Comparison of ENCODE assay signal across 16 cellular contexts in the genomic region with DNA sequence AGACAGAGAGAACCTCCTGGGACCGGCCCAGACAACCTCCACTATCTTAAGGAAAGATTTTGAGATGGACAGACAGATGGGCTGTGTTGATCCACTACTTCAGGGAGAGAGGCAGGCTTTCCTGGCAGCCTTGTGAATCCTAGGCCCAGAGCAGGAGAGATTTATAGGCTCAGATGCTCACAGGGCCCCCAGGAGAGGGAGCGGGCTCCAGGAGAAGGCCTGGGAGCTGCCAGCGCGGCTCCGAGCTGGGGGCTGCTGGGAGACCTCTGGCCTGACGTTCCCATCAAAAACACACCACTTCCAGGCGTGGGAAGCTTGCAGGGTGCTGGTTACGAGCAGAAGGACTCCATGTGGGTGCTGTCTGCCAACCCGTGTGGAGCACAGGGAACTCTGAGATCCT. TPM values are rescaled to one million over a fixed set of nuclear protein-coding genes. Genes with fewer than 3 reads are reported as not detected.
"Had no signal": no experiment of that assay in that cellular context is flagged by ENCODE, and none has a peak within 500 bp of the region (broad histone marks: within the 10 kb centered on the region; RNA-seq: fewer than 3 reads in every experiment).

No MANE protein-coding gene starts in this region.

- H3K36me3 ChIP-seq: breast epithelium, right lobe of liver, tibial nerve had no signal

- H3K4me3 Mint-ChIP-seq: activated naive CD8-positive, alpha-beta T cell treated with anti-CD3 and anti-CD28 coated beads, Interleukin-2, amount 10 ng/mL, durations not matched to agents 7 days and 5 days; naive B cell; T-helper 17 cell had no signal

- H3K9me3 Mint-ChIP-seq: activated naive CD8-positive, alpha-beta T cell treated with anti-CD3 and anti-CD28 coated beads, Interleukin-2, amount 10 ng/mL, durations not matched to agents 7 days and 5 days had no signal

- H3K27ac ChIP-seq: breast epithelium, epithelial cell of prostate, right lobe of liver, tibial nerve had no signal

- DNase-seq: activated CD4-positive, alpha-beta T cell treated with anti-CD3 and anti-CD28 coated beads, Interleukin-2, amount 50 U/mL, for 1 hour; activated CD8-positive, alpha-beta memory T cell treated with anti-CD3 and anti-CD28 coated beads for 24 hours; activated naive CD4-positive, alpha-beta T cell; activated naive CD8-positive, alpha-beta T cell treated with anti-CD3 and anti-CD28 coated beads, Interleukin-2, amount 10 ng/mL, durations not matched to agents 7 days and 5 days; anterior cingulate cortex; naive B cell; right lobe of liver; SIG-M5; stimulated activated CD4-positive, alpha-beta T cell treated with anti-CD3 and anti-CD28 coated beads, Interleukin-2, amount 100 ng/mL, for 24 hours; T-helper 17 cell had no signal

- H3K36me3 Mint-ChIP-seq: activated naive CD8-positive, alpha-beta T cell treated with anti-CD3 and anti-CD28 coated beads, Interleukin-2, amount 10 ng/mL, durations not matched to agents 7 days and 5 days; naive B cell had no signal

- H3K4me3 ChIP-seq: breast epithelium, right lobe of liver, tibial nerve had no signal

- H3K27ac Mint-ChIP-seq: activated naive CD8-positive, alpha-beta T cell treated with anti-CD3 and anti-CD28 coated beads, Interleukin-2, amount 10 ng/mL, durations not matched to agents 7 days and 5 days; T-helper 17 cell had no signal

- H3K4me1 Mint-ChIP-seq: naive B cell, T-helper 17 cell had no signal

- H3K9me3 ChIP-seq: breast epithelium, right lobe of liver, tibial nerve had no signal

- ATAC-seq: left colon, right lobe of liver, T-helper 17 cell had no signal

- H3K27me3 ChIP-seq: breast epithelium, right lobe of liver, tibial nerve had no signal

- H3K4me1 ChIP-seq: breast epithelium, right lobe of liver, tibial nerve had no signal

RNA-seq across cellular contexts. Expression of gene MYH11, which starts 53.2 kb away (rescaled TPM):
- total RNA-seq: activated naive CD8-positive, alpha-beta T cell treated with anti-CD3 and anti-CD28 coated beads, Interleukin-2, amount 10 ng/mL, durations not matched to agents 7 days and 5 days; dermis microvascular lymphatic vessel endothelial cell; lung microvascular endothelial cell had no signal
